In genomic region chr9:113337714-113338113, GRCh38 we compare ENCODE assay signal across 31 cellular contexts. TPM values are rescaled to one million over a fixed set of nuclear protein-coding genes. Genes with fewer than 3 reads are reported as not detected.
"Had no signal": no experiment of that assay in that cellular context is flagged by ENCODE, and none has a peak within 500 bp of the region (broad histone marks: within the 10 kb centered on the region; RNA-seq: fewer than 3 reads in every experiment).

No MANE protein-coding gene starts in this region.

- H3K4me1 ChIP-seq: colonic mucosa, psoas muscle had no signal

- H3K27ac Mint-ChIP-seq: dendritic cell treated with granulocyte-macrophage colony-stimulating factor and Interleukin-4, amounts not matched to agents 40 ng/mL and 50 ng/mL, for 4 days; endodermal cell; nephron progenitor cell; stimulated activated memory B cell treated with anti-CD40 and anti-IgM and Interleukin-4, amounts not matched to agents 10 μg/mL and 1 μg/mL and 100 μg/mL, for 72 hours had no signal

- H3K36me3 Mint-ChIP-seq: stimulated activated memory B cell treated with anti-CD40 and anti-IgM and Interleukin-4, amounts not matched to agents 10 μg/mL and 1 μg/mL and 100 μg/mL, for 72 hours had no signal

- H3K27ac ChIP-seq: colonic mucosa, epithelial cell of prostate, gastrocnemius medialis, lower lobe of right lung, ovary, psoas muscle, skin epidermis, spleen, testis, tibial artery, upper lobe of left lung had no signal

- H3K36me3 ChIP-seq: colonic mucosa, gastrocnemius medialis, lower lobe of right lung, ovary, spleen, tibial artery, upper lobe of left lung had no signal

- H3K9me3 ChIP-seq: colonic mucosa, gastrocnemius medialis, lower lobe of right lung, ovary, psoas muscle, spleen, testis, tibial artery, upper lobe of left lung had no signal

- H3K27me3 Mint-ChIP-seq: dendritic cell treated with granulocyte-macrophage colony-stimulating factor and Interleukin-4, amounts not matched to agents 40 ng/mL and 50 ng/mL, for 4 days had no signal

- H3K27me3 ChIP-seq: colonic mucosa, gastrocnemius medialis, ovary, spleen, testis, tibial artery, upper lobe of left lung had no signal

- H3K9me3 Mint-ChIP-seq: dendritic cell treated with granulocyte-macrophage colony-stimulating factor and Interleukin-4, amounts not matched to agents 40 ng/mL and 50 ng/mL, for 4 days; endodermal cell; nephron progenitor cell; stimulated activated memory B cell treated with anti-CD40 and anti-IgM and Interleukin-4, amounts not matched to agents 10 μg/mL and 1 μg/mL and 100 μg/mL, for 72 hours had no signal

- FAIRE-seq: keratinocyte, urothelium cell line had no signal

- DNase-seq: colonic mucosa; effector CD8-positive, alpha-beta T cell; endodermal cell; foreskin fibroblast; gastrocnemius medialis; head of caudate nucleus; left ventricle myocardium superior; lower lobe of right lung; nephron progenitor cell; occipital lobe; ovary; posterior cingulate gyrus; psoas muscle; right cardiac atrium; spleen; stimulated activated CD4-positive, alpha-beta T cell treated with anti-CD3 and anti-CD28 coated beads, Interleukin-4, amount 100 ng/mL, for 4 hours; stimulated activated naive CD8-positive, alpha-beta T cell treated with anti-CD3 and anti-CD28 coated beads, Interleukin-15, Interleukin-2, amounts not matched to agents 100 U/mL and 50 U/mL, for 24 hours; substantia nigra; testis; tibial artery; upper lobe of left lung had no signal

- H3K4me3 Mint-ChIP-seq: dendritic cell treated with granulocyte-macrophage colony-stimulating factor and Interleukin-4, amounts not matched to agents 40 ng/mL and 50 ng/mL, for 4 days; endodermal cell; stimulated activated memory B cell treated with anti-CD40 and anti-IgM and Interleukin-4, amounts not matched to agents 10 μg/mL and 1 μg/mL and 100 μg/mL, for 72 hours had no signal

- ATAC-seq: esophagus mucosa; gastrocnemius medialis; left ventricle myocardium superior; lower lobe of right lung; psoas muscle; right cardiac atrium; stimulated activated memory B cell treated with anti-CD40 and anti-IgM and Interleukin-4, amounts not matched to agents 10 μg/mL and 1 μg/mL and 100 μg/mL, for 72 hours; stimulated activated naive CD8-positive, alpha-beta T cell treated with anti-CD3 and anti-CD28 coated beads, Interleukin-15, Interleukin-2, amounts not matched to agents 100 U/mL and 50 U/mL, for 24 hours had no signal

- H3K4me3 ChIP-seq: colonic mucosa, gastrocnemius medialis, lower lobe of right lung, ovary, psoas muscle, skin epidermis, spleen, testis, tibial artery, upper lobe of left lung had no signal

RNA-seq across cellular contexts. Expression of gene BSPRY, which starts 11.6 kb away (rescaled TPM):
- total RNA-seq: chondrocyte, glomerular endothelial cell, occipital lobe, psoas muscle had no signal

RNA-seq across cellular contexts. Expression of gene RNF183, which starts 34.5 kb away (rescaled TPM):
- total RNA-seq: chondrocyte, gastrocnemius medialis, glomerular endothelial cell, left ventricle myocardium superior, lower lobe of right lung, mesenteric fat pad, occipital lobe, psoas muscle, right cardiac atrium had no signal
- polyA plus RNA-seq: keratinocyte, right cardiac atrium had no signal
